28 cellular contexts compared by ENCODE assay signal in genomic region chr3:14397940-14398800, GRCh38. TPM values are rescaled to one million over a fixed set of nuclear protein-coding genes. Genes with fewer than 3 reads are reported as not detected.
DNase-seq lines count a peak whose midpoint lies in the region; ATAC-seq, FAIRE-seq and TF ChIP-seq lines count a peak whose summit lies in the region.
"Had no signal": no experiment of that assay in that cellular context is flagged by ENCODE, and none has a peak within 500 bp of the region (broad histone marks: within the 10 kb centered on the region; RNA-seq: fewer than 3 reads in every experiment).

No MANE protein-coding gene starts in this region.

- H2BK15ac ChIP-seq in neuronal stem cell (ENCODE audit: low read length), result peak overlapping the region; percentile 83

- CTCF ChIA-PET in K562 (lab: Yijun Ruan, JAX; ENCODE audit: low intra/inter-chr PET ratio) (no interaction called here), Caco-2 (lab: Charles Lee) (interaction anchor here (0.5 to 0.9 kb wide), 2 partner anchors 11 to 70 kb away, joined by 3 to 9 read pairs; no protein-coding TSS in a partner anchor)

- 39% methylated on average over 14 of the region's 14 CpGs for WGBS in K562 (ENCODE audit: insufficient coverage, low coverage, missing lambda C conversion rate)
- no CpG with 5 or more reads among the region's 14 CpGs for WGBS in neuronal stem cell (ENCODE audit: extremely low coverage in 2 of 2, insufficient read length in 2 of 2, insufficient replicate concordance in 1 of 2), 2 donors

- peaks cover 8% of the 10 kb centered on the region for H3K79me2 ChIP-seq in K562 (ENCODE audit: control insufficient read depth, insufficient read depth, low read length)

- H3K4me3 ChIP-seq in CD4-positive, CD25-positive, alpha-beta regulatory T cell (ENCODE audit: low read depth, low read length), result no peak overlapping the region
- H3K4me3 ChIP-seq in K562 (no peak overlapping the region), neuronal stem cell (ENCODE audit: low read length in 2 of 2) (no peak overlapping the region), breast epithelium (no peak overlapping the region), Caco-2 (ENCODE audit: low read depth, low read length) (no peak overlapping the region)
- H3K4me3 ChIP-seq: dorsolateral prefrontal cortex, gastrocnemius medialis, GM12878, GM23338, MG63, SJCRH30, spleen, upper lobe of right lung had no signal

- H3K9me3 Mint-ChIP-seq in CD4-positive, CD25-positive, alpha-beta regulatory T cell, result peaks cover 0 to under 1% (median 0%) of the 10 kb centered on the region in 7 donors
- H3K9me3 Mint-ChIP-seq in IgD-negative memory B cell (no peaks in the 10 kb centered on the region), Caco-2 (ENCODE audit: unreplicated experiment) (no peaks in the 10 kb centered on the region)
- H3K9me3 Mint-ChIP-seq: activated T-helper 2 cell treated with anti-CD3 and anti-CD28 coated beads, Interferon-gamma antibody, Interleukin-2, Interleukin-4, amounts not matched to agents 10 μg/mL and 5 μg/mL and 100 μg/mL, durations not matched to agents 14 hours and 24 hours and 36 hours; GM23338 had no signal

- H3K23ac ChIP-seq in neuronal stem cell (ENCODE audit: low read depth, low read length, poor library complexity), result no peak overlapping the region

- H3K27me3 ChIP-seq in CD4-positive, CD25-positive, alpha-beta regulatory T cell (ENCODE audit: control insufficient read depth, insufficient read depth, low read length), result no peaks in the 10 kb centered on the region
- H3K27me3 ChIP-seq in K562 (ENCODE audit: control insufficient read depth in 2 of 2, insufficient read depth in 2 of 2, low read length in 2 of 2) (no peaks in the 10 kb centered on the region), neuronal stem cell (ENCODE audit: control insufficient read depth in 3 of 3, insufficient read depth in 3 of 3, low read depth in 1 of 3, low read length in 3 of 3) (peaks cover 0 to 24% (median 0%) of the 10 kb centered on the region in 3 experiments), breast epithelium (no peaks in the 10 kb centered on the region), Caco-2 (replicated peaks; ENCODE audit: control insufficient read depth, insufficient read depth, low read length) (no peaks in the 10 kb centered on the region)
- H3K27me3 ChIP-seq: dorsolateral prefrontal cortex, gastrocnemius medialis, MG63, spleen, upper lobe of right lung had no signal

- H4K20me1 ChIP-seq in K562 (replicated peaks; ENCODE audit: control insufficient read depth, insufficient read depth, low read length), result no peaks in the 10 kb centered on the region

- no peak for TF ChIP-seq CTCF in K562 (IDR thresholded peaks at IDR 0.05 in 2 of 3, conservative IDR thresholded peaks at IDR 0.05 in 1 of 3; ENCODE audit: insufficient read depth in 2 of 3, low read depth in 1 of 3, low read length in 3 of 3)
- TF ChIP-seq CTCF in breast epithelium (IDR thresholded peaks at IDR 0.05), result no peak
- TF ChIP-seq CTCF in Caco-2 (IDR thresholded peaks at IDR 0.05; ENCODE audit: insufficient read depth in 1 of 2, low read depth in 1 of 2, low read length in 1 of 2, severe bottlenecking in 1 of 2, unreplicated experiment in 1 of 2), result no peak

- H2BK5ac ChIP-seq in neuronal stem cell (ENCODE audit: low read length), result no peak overlapping the region

- intact Hi-C loops in K562 (cut with micrococcal nuclease) (no loop called here), breast epithelium (cut with DNase I; ENCODE audit: low total_unique reads) (loop anchor here (2.0 to 10.0 kb wide), 2 partner anchors 27 to 93 kb away; no protein-coding TSS in a partner anchor), Caco-2 (cut with micrococcal nuclease; ENCODE audit: unreplicated experiment) (no loop called here)

- no peak overlapping the region for H2BK12ac ChIP-seq in neuronal stem cell (ENCODE audit: low read length)

- no peaks in the 10 kb centered on the region for H3K36me3 ChIP-seq in CD4-positive, CD25-positive, alpha-beta regulatory T cell (ENCODE audit: control insufficient read depth, insufficient read depth, low read length)
- peaks cover 2% of the 10 kb centered on the region; the same call in 1 of the 3 replicates for H3K36me3 ChIP-seq in K562 (ENCODE audit: control insufficient read depth, insufficient read depth, low read length)
- H3K36me3 ChIP-seq in neuronal stem cell (replicated peaks in 1 of 2; ENCODE audit: control insufficient read depth in 2 of 2, insufficient read depth in 2 of 2, low read length in 2 of 2), result no peaks in the 10 kb centered on the region
- no peaks in the 10 kb centered on the region for H3K36me3 ChIP-seq in breast epithelium
- H3K36me3 ChIP-seq in Caco-2 (ENCODE audit: control insufficient read depth, insufficient read depth, low read length), result no peaks in the 10 kb centered on the region
- H3K36me3 ChIP-seq: gastrocnemius medialis, MG63, SJCRH30, spleen, upper lobe of right lung had no signal

- no peak for TF ChIP-seq RAD21 in K562 (CRISPR knock-in tag; conservative IDR thresholded peaks at IDR 0.05 in 1 of 2, IDR thresholded peaks at IDR 0.05 in 1 of 2)

- peaks cover 3% of the 10 kb centered on the region for H3K79me1 ChIP-seq in neuronal stem cell (ENCODE audit: low read depth, low read length)

- H2BK120ac ChIP-seq in neuronal stem cell (ENCODE audit: low read depth, low read length), result no peak overlapping the region

- ATAC-seq in CD4-positive, CD25-positive, alpha-beta regulatory T cell (ENCODE audit: low read depth in 2 of 2), result no peak
- no peak for ATAC-seq in K562
- ATAC-seq: activated CD4-positive, CD25-positive, alpha-beta regulatory T cell treated with anti-CD3 and anti-CD28 coated beads, Interleukin-2, amount 50 U/mL, for 24 hours; gastrocnemius medialis; GM23338; left lobe of liver had no signal

- no peak overlapping the region for H4K91ac ChIP-seq in neuronal stem cell (ENCODE audit: low read depth, low read length, poor library complexity)

- DNase-seq in CD4-positive, CD25-positive, alpha-beta regulatory T cell, result no peak
- DNase-seq in K562 (ENCODE audit: extremely low read depth in 1 of 4, low spot score in 3 of 4) (no peak), neuronal stem cell (ENCODE audit: low spot score) (no peak), breast epithelium (ENCODE audit: low spot score in 2 of 2) (no peak), DMS 273 treated with DMSO at 0.1 percent for 48 hours (lab: John Stamatoyannopoulos, UW) (no peak), Caco-2 (no peak)
- DNase-seq: activated CD4-positive, alpha-beta T cell treated with anti-CD3 and anti-CD28 coated beads, Interleukin-2, amount 50 U/mL, for 48 hours; activated CD8-positive, alpha-beta memory T cell treated with anti-CD3 and anti-CD28 coated beads, Interleukin-2, amount 50 U/mL, for 48 hours; EL; gastrocnemius medialis; mesendoderm; MG63; NCI-H1417; NCI-H2081 treated with DMSO at 0.1 percent for 48 hours; NCI-H345; SJCRH30; spleen had no signal

- no peak overlapping the region for H4K8ac ChIP-seq in neuronal stem cell (ENCODE audit: low read depth, low read length)

- H3K4me1 ChIP-seq in CD4-positive, CD25-positive, alpha-beta regulatory T cell (ENCODE audit: control insufficient read depth, insufficient read depth, low read length, poor library complexity, severe bottlenecking), result peaks cover 19% of the 10 kb centered on the region
- peaks cover 0 to 26% of the 10 kb centered on the region in 2 experiments; a peak in 3 of 5 replicates for H3K4me1 ChIP-seq in K562 (replicated peaks in 1 of 2; ENCODE audit: control insufficient read depth in 2 of 2, insufficient read depth in 2 of 2, low read length in 2 of 2)
- peaks cover 5 to 10% of the 10 kb centered on the region in 2 donors for H3K4me1 ChIP-seq in neuronal stem cell (ENCODE audit: control insufficient read depth in 2 of 2, insufficient read depth in 1 of 2, low read depth in 1 of 2, low read length in 2 of 2)
- no peaks in the 10 kb centered on the region for H3K4me1 ChIP-seq in breast epithelium
- peaks cover 5% of the 10 kb centered on the region; the same call in 1 of the 2 replicates for H3K4me1 ChIP-seq in Caco-2
- H3K4me1 ChIP-seq: upper lobe of right lung had no signal

- H3K9me1 ChIP-seq in K562 (ENCODE audit: control insufficient read depth, insufficient read depth, low read length), result no peaks in the 10 kb centered on the region

- TF ChIP-seq POLR2A in K562 (conservative IDR thresholded peaks at IDR 0.05) (no peak), breast epithelium (IDR thresholded peaks at IDR 0.05) (no peak)

- H3K18ac ChIP-seq in neuronal stem cell (ENCODE audit: low read length), result peak overlapping the region; percentile 40

- peak overlapping the region; percentile 47 for H2AK5ac ChIP-seq in neuronal stem cell (ENCODE audit: low read depth, low read length)

- H3K4me2 ChIP-seq in K562 (ENCODE audit: insufficient read depth, low read length), result no peak overlapping the region
- no peak overlapping the region for H3K4me2 ChIP-seq in neuronal stem cell (ENCODE audit: insufficient read depth, low read length, poor library complexity, severe bottlenecking)
- H3K4me2 ChIP-seq: GM23338 had no signal

- peaks cover 3% of the 10 kb centered on the region for H3K36me3 Mint-ChIP-seq in CD4-positive, CD25-positive, alpha-beta regulatory T cell
- H3K36me3 Mint-ChIP-seq in IgD-negative memory B cell, result peaks cover 2% of the 10 kb centered on the region
- peaks cover 22% of the 10 kb centered on the region for H3K36me3 Mint-ChIP-seq in Caco-2 (ENCODE audit: insufficient read depth, unreplicated experiment)
- H3K36me3 Mint-ChIP-seq: activated naive CD8-positive, alpha-beta T cell had no signal

- peak overlapping the region in 1 of 4 donors; percentile 36 for H3K4me3 Mint-ChIP-seq in CD4-positive, CD25-positive, alpha-beta regulatory T cell
- H3K4me3 Mint-ChIP-seq in IgD-negative memory B cell (peak overlapping the region in 1 of 4 donors; percentile 41), Caco-2 (ENCODE audit: unreplicated experiment) (no peak overlapping the region)
- H3K4me3 Mint-ChIP-seq: activated naive CD8-positive, alpha-beta T cell; GM23338 had no signal

- H3K9ac ChIP-seq in K562 (ENCODE audit: insufficient read depth in 1 of 2, low read depth in 2 of 2, low read length in 2 of 2) (no peak overlapping the region; a peak in 2 of 4 replicates), neuronal stem cell (ENCODE audit: low read depth, low read length, poor library complexity) (no peak overlapping the region)

- no peak overlapping the region for H3K14ac ChIP-seq in neuronal stem cell (ENCODE audit: low read length)

- peak overlapping the region in 2 of 3 donors; percentile 31 to 74 for H3K27ac Mint-ChIP-seq in CD4-positive, CD25-positive, alpha-beta regulatory T cell
- H3K27ac Mint-ChIP-seq in IgD-negative memory B cell (peak overlapping the region; percentile 2 to 37 (median 11)), Caco-2 (ENCODE audit: unreplicated experiment) (no peak overlapping the region)
- H3K27ac Mint-ChIP-seq: activated naive CD8-positive, alpha-beta T cell; activated T-helper 2 cell treated with anti-CD3 and anti-CD28 coated beads, Interferon-gamma antibody, Interleukin-2, Interleukin-4, amounts not matched to agents 10 μg/mL and 5 μg/mL and 100 μg/mL, durations not matched to agents 14 hours and 24 hours and 36 hours; GM23338 had no signal

- H3K4ac ChIP-seq in neuronal stem cell (ENCODE audit: low read length), result no peak overlapping the region

- peaks cover 6 to 27% (median 11%) of the 10 kb centered on the region in 4 donors for H3K4me1 Mint-ChIP-seq in CD4-positive, CD25-positive, alpha-beta regulatory T cell
- H3K4me1 Mint-ChIP-seq in IgD-negative memory B cell (peaks cover 12 to 24% (median 19%) of the 10 kb centered on the region in 3 donors), Caco-2 (ENCODE audit: low read depth, unreplicated experiment) (peaks cover 6% of the 10 kb centered on the region)

- BruUV-seq in K562 (replicated peaks; lab: Mats Ljungman, UMichigan) (no TSS peak), Caco-2 (replicated peaks; lab: Mats Ljungman, UMichigan) (no TSS peak)

- no peak for TF ChIP-seq EP300 in K562 (IDR thresholded peaks at IDR 0.05; ENCODE audit: low read length)

- in situ Hi-C loops in K562 (cut with MboI), result no loop called here

- POLR2A ChIA-PET in K562 (lab: Yijun Ruan, JAX) (interaction anchor here (0.7 to 2.1 kb wide), 6 partner anchors 9 to 166 kb away, joined by 3 to 8 read pairs (median 3); no protein-coding TSS in a partner anchor), Caco-2 (lab: Charles Lee) (no interaction called here)

- FAIRE-seq in K562 (lab: Jason Lieb, UNC), result no peak
- FAIRE-seq: astrocyte, GM12878, TTC549 had no signal

- no peaks in the 10 kb centered on the region for H3K9me3 ChIP-seq in CD4-positive, CD25-positive, alpha-beta regulatory T cell (ENCODE audit: control insufficient read depth in 2 of 2, low read length in 2 of 2)
- no peaks in the 10 kb centered on the region for H3K9me3 ChIP-seq in K562 (replicated peaks; ENCODE audit: control insufficient read depth, insufficient read depth, low read depth, low read length)
- H3K9me3 ChIP-seq in neuronal stem cell (replicated peaks in 1 of 2; ENCODE audit: control insufficient read depth in 2 of 2, insufficient read depth in 1 of 2, low read depth in 1 of 2, low read length in 2 of 2), result no peaks in the 10 kb centered on the region
- no peaks in the 10 kb centered on the region for H3K9me3 ChIP-seq in breast epithelium
- no peaks in the 10 kb centered on the region for H3K9me3 ChIP-seq in Caco-2
- H3K9me3 ChIP-seq: gastrocnemius medialis, MG63, SJCRH30, spleen, upper lobe of right lung had no signal

- H2AFZ ChIP-seq in K562 (ENCODE audit: low read depth, low read length) (no peak overlapping the region; the same call in 1 of the 2 replicates), neuronal stem cell (ENCODE audit: low read length) (no peak overlapping the region)
- H2AFZ ChIP-seq: GM23338 had no signal

- H3K27ac ChIP-seq in CD4-positive, CD25-positive, alpha-beta regulatory T cell (ENCODE audit: insufficient read depth, low read length, poor library complexity, severe bottlenecking), result no peak overlapping the region
- no peak overlapping the region for H3K27ac ChIP-seq in K562 (ENCODE audit: extremely low read depth, low read depth, low read length)
- H3K27ac ChIP-seq in neuronal stem cell (replicated peaks; ENCODE audit: low read length), result no peak overlapping the region
- H3K27ac ChIP-seq in breast epithelium, result no peak overlapping the region
- H3K27ac ChIP-seq: gastrocnemius medialis, SJCRH30, upper lobe of right lung had no signal

- peaks cover 5% of the 10 kb centered on the region for H3K27me3 Mint-ChIP-seq in CD4-positive, CD25-positive, alpha-beta regulatory T cell
- H3K27me3 Mint-ChIP-seq in IgD-negative memory B cell (no peaks in the 10 kb centered on the region), Caco-2 (ENCODE audit: insufficient read depth, unreplicated experiment) (no peaks in the 10 kb centered on the region)
- H3K27me3 Mint-ChIP-seq: activated naive CD8-positive, alpha-beta T cell had no signal

RNA-seq across cellular contexts. Expression of gene SLC6A6, which starts 4.2 kb away (rescaled TPM):
- total RNA-seq in CD4-positive, CD25-positive, alpha-beta regulatory T cell, result 73.3 TPM
- 10 to 100 TPM in 1 of 4 donors, 1 to 10 TPM in 3; 6.9 to 12.9 (median 8.2) TPM for polyA plus RNA-seq in CD4-positive, CD25-positive, alpha-beta regulatory T cell
- polyA plus RNA-seq in IgD-negative memory B cell (7.6 TPM), K562 (2011; rRNA removed) (71.4 and 100 TPM in 2 replicates), K562 (2014; fragmentation: Illumina TruSeq; extraction: Trizol) (121 and 139 TPM in 2 replicates), K562 (2014; fragmentation: Nextera tagmentation; extraction: Ambion mirVana) (10 to 100 TPM; 12.3 to 14.8 TPM), K562 (2014; rRNA removed) (111 and 129 TPM in 2 replicates)
- total RNA-seq in K562 (2011; cell fraction: chromatin; rRNA removed; ENCODE audit: low replicate concordance), result 361 and 756 TPM in 2 replicates
- 315 and 326 TPM in 2 replicates for total RNA-seq in K562 (2011; cell fraction: nucleolus; rRNA removed)
- total RNA-seq in K562 (2011; cell fraction: nucleoplasm; rRNA removed), result 358 and 388 TPM in 2 replicates
- total RNA-seq in K562 (2014; rRNA removed) (106 and 223 TPM in 2 replicates), K562 (2014; rRNA removed; fragmentation: Illumina TruSeq; extraction: Trizol) (79.6 and 90.2 TPM in 2 replicates), K562 (2015; rRNA removed; fragmentation: Illumina TruSeq; extraction: Trizol) (91.9 and 93.2 TPM in 2 replicates), K562 (2021) (194 and 203 TPM in 2 replicates), breast epithelium (10 to 100 TPM; 22.1 to 52.4 (median 27.5) TPM), Caco-2 (2022) (49.6 and 55.3 TPM in 2 replicates)
- polyA plus RNA-seq in K562 (2011; cell fraction: cytosol; rRNA removed), result 56.5 and 73.9 TPM in 2 replicates
- 434 and 457 TPM in 2 replicates for polyA plus RNA-seq in K562 (2011; cell fraction: nucleus; rRNA removed)
- polyA plus RNA-seq in K562 (2012), result 52.3 and 64.9 TPM in 2 replicates
- polyA minus RNA-seq in K562 (2011; rRNA and poly(A)+ RNA removed), result 75.5 and 106 TPM in 2 replicates
- 40.8 and 83.0 TPM in 2 replicates for polyA minus RNA-seq in K562 (2011; cell fraction: cytosol; rRNA and poly(A)+ RNA removed)
- polyA minus RNA-seq in K562 (2011; cell fraction: nucleus; rRNA and poly(A)+ RNA removed), result 138 and 192 TPM in 2 replicates
- polyA plus RNA-seq in neuronal stem cell (2013, experiment 1 of 2), result 27.6 TPM
- polyA plus RNA-seq in neuronal stem cell (2013, experiment 2 of 2), result 30.3 TPM
